8 cellular contexts compared by ENCODE assay signal in genomic region chrX:123422875-123423274, GRCh38.
A peak's percentile ranks its signal among the peaks of the same experiment; 100 is the strongest.
DNase-seq lines count a peak whose midpoint lies in the region; ATAC-seq and TF ChIP-seq lines count a peak whose summit lies in the region.

No MANE protein-coding gene starts in this region.

- POLR2A ChIA-PET in OCI-LY7 (lab: Charles Lee): no interaction called here

- H3K36me3 ChIP-seq in cardiac muscle cell (no peaks in the 10 kb centered on the region), OCI-LY7 (ENCODE audit: insufficient read depth, low read length) (no peaks in the 10 kb centered on the region), stomach (no peaks in the 10 kb centered on the region)

- WGBS in stomach, 5 donors: 4 to 15% (median 6%) methylated on average over 1 of the region's 1 CpG

- no peak overlapping the region for H3K4me3 ChIP-seq in cardiac muscle cell
- H3K4me3 ChIP-seq in OCI-LY7 (ENCODE audit: low read depth, low read length, poor library complexity, severe bottlenecking): no peak overlapping the region
- H3K4me3 ChIP-seq in fibroblast of mammary gland (ENCODE audit: control insufficient read depth, low read depth, low read length): no peak overlapping the region
- no peak overlapping the region for H3K4me3 ChIP-seq in stomach

- H3K9me3 ChIP-seq in cardiac muscle cell (ENCODE audit: low read depth) (no peaks in the 10 kb centered on the region), OCI-LY7 (ENCODE audit: low read length) (no peaks in the 10 kb centered on the region), stomach (no peaks in the 10 kb centered on the region)

- ATAC-seq in Right ventricle myocardium superior (ENCODE audit: poor library complexity) (no peak), GM21515 (IDR thresholded peaks at IDR 0.05; ENCODE audit: unreplicated experiment) (no peak)

- no peak overlapping the region for H2AFZ ChIP-seq in OCI-LY7 (ENCODE audit: low read length)

- H3K79me2 ChIP-seq in OCI-LY7 (ENCODE audit: insufficient read depth, low read depth, low read length): no peaks in the 10 kb centered on the region

- TF ChIP-seq CTCF in cardiac muscle cell (IDR thresholded peaks at IDR 0.05; ENCODE audit: low read depth, low read length) (peak; percentile 60), OCI-LY7 (conservative IDR thresholded peaks at IDR 0.05; ENCODE audit: low read length) (peak; percentile 71), fibroblast of mammary gland (conservative IDR thresholded peaks at IDR 0.05; ENCODE audit: control insufficient read depth, insufficient read depth, low read depth, low read length) (peak; percentile 81), stomach (IDR thresholded peaks at IDR 0.05) (peak in 5 of 7 experiments; percentile 24 to 59 (median 37))

- H3K27ac ChIP-seq in cardiac muscle cell: no peak overlapping the region
- no peak overlapping the region for H3K27ac ChIP-seq in OCI-LY7 (ENCODE audit: low read depth, low read length, poor library complexity, severe bottlenecking)
- H3K27ac ChIP-seq in stomach: no peak overlapping the region

- intact Hi-C loops in Right ventricle myocardium superior (cut with DNase I): loop anchor here (10.0 kb wide), 1 partner anchor 248 kb away; no protein-coding TSS in a partner anchor
- intact Hi-C loops in OCI-LY7 (cut with micrococcal nuclease; ENCODE audit: unreplicated experiment): no loop called here
- intact Hi-C loops in stomach (cut with DNase I; ENCODE audit: low total_unique reads): no loop called here

- DNase-seq in cardiac muscle cell (ENCODE audit: low read depth in 1 of 2, low spot score in 1 of 2): peak; percentile 32 to 36
- no peak for DNase-seq in Right ventricle myocardium superior
- DNase-seq in OCI-LY7 (ENCODE audit: low spot score): peak; percentile 0
- DNase-seq in fibroblast of mammary gland (ENCODE audit: low read depth): peak; percentile 59
- no peak for DNase-seq in stomach
- DNase-seq in NCI-H2029 treated with DMSO at 0.1 percent for 48 hours (lab: John Stamatoyannopoulos, UW): no peak
- DNase-seq in stimulated activated CD4-positive, alpha-beta T cell treated with anti-CD3 and anti-CD28 coated beads, Interleukin-4, amount 100 ng/mL, for 4 hours: no peak

- CTCF ChIA-PET in OCI-LY7 (lab: Charles Lee; ENCODE audit: unreplicated experiment): no interaction called here

- H3K9me2 ChIP-seq in OCI-LY7 (ENCODE audit: insufficient read depth, low read length): no peaks in the 10 kb centered on the region

- no peak for TF ChIP-seq POLR2A in stomach (IDR thresholded peaks at IDR 0.05)

- no peaks in the 10 kb centered on the region for H4K20me1 ChIP-seq in OCI-LY7 (ENCODE audit: insufficient read depth, low read length)

- H3K27me3 ChIP-seq in cardiac muscle cell (no peaks in the 10 kb centered on the region), stomach (no peaks in the 10 kb centered on the region)

- H3K4me1 ChIP-seq in cardiac muscle cell (ENCODE audit: low read depth) (no peaks in the 10 kb centered on the region), OCI-LY7 (ENCODE audit: insufficient read depth, low read length, poor library complexity, severe bottlenecking) (no peaks in the 10 kb centered on the region), stomach (no peaks in the 10 kb centered on the region)

- no TSS peak for BruUV-seq in OCI-LY7 (replicated peaks; lab: Mats Ljungman, UMichigan)

- no peak overlapping the region for H3K4me2 ChIP-seq in OCI-LY7 (ENCODE audit: low read length)

- TF ChIP-seq EP300 in stomach (IDR thresholded peaks at IDR 0.05): no peak

Comparison
In these comparisons a context has a peak if more than half of its experiments do, and no peak if none do; other contexts are left out.
1. DNase-seq: peak in cardiac muscle cell (2 of 2), OCI-LY7 (single experiment) and fibroblast of mammary gland (single experiment); none in Right ventricle myocardium superior (single experiment), stomach (single experiment), NCI-H2029 treated with DMSO at 0.1 percent for 48 hours (single experiment) and stimulated activated CD4-positive, alpha-beta T cell treated with anti-CD3 and anti-CD28 coated beads, Interleukin-4, amount 100 ng/mL, for 4 hours (0 of 2).
2. Peak in every context shown above with its lines, with median percentiles within 50 percentile points of each other: CTCF ChIP-seq.